In genomic region chr20:45444050-45444449, GRCh38 we compare ENCODE assay signal across 18 cellular contexts. TPM values are rescaled to one million over a fixed set of nuclear protein-coding genes. Genes with fewer than 3 reads are reported as not detected.
DNase-seq lines count a peak whose midpoint lies in the region; TF ChIP-seq lines count a peak whose summit lies in the region.
"Had no signal": no experiment of that assay in that cellular context is flagged by ENCODE, and none has a peak within 500 bp of the region (broad histone marks: within the 10 kb centered on the region; RNA-seq: fewer than 3 reads in every experiment).

No MANE protein-coding gene starts in this region.

- peaks cover 22% of the 10 kb centered on the region for H3K4me1 Mint-ChIP-seq in activated CD4-positive, alpha-beta T cell treated with anti-CD3 and anti-CD28 coated beads, Interleukin-2, amount 10 ng/mL, durations not matched to agents 24 days and 14 days
- H3K4me1 Mint-ChIP-seq in activated T-helper 1 cell treated with anti-CD3 and anti-CD28 coated beads, Interleukin-12 subunit alpha, Interleukin-12 subunit beta, Interleukin-2, Interleukin-4 antibody, amounts not matched to agents 30 ng/mL and 10 ng/mL and 1 ng/mL, durations not matched to agents 14 hours and 24 hours and 36 hours (ENCODE audit: low read depth), result peaks cover 33% of the 10 kb centered on the region
- H3K4me1 Mint-ChIP-seq in mesothelial cell of epicardium, result peaks cover 59% of the 10 kb centered on the region
- H3K4me1 Mint-ChIP-seq: neural progenitor cell had no signal

- intact Hi-C loops in activated CD4-positive, alpha-beta T cell treated with anti-CD3 and anti-CD28 coated beads, Interleukin-2, amount 10 ng/mL, durations not matched to agents 24 days and 14 days (cut with micrococcal nuclease), result no loop called here
- intact Hi-C loops in activated T-helper 1 cell treated with anti-CD3 and anti-CD28 coated beads, Interleukin-12 subunit alpha, Interleukin-12 subunit beta, Interleukin-2, Interleukin-4 antibody, amounts not matched to agents 30 ng/mL and 10 ng/mL and 1 ng/mL, durations not matched to agents 14 hours and 24 hours and 36 hours (cut with micrococcal nuclease), result no loop called here

- H3K27ac Mint-ChIP-seq in activated CD4-positive, alpha-beta T cell treated with anti-CD3 and anti-CD28 coated beads, Interleukin-2, amount 10 ng/mL, durations not matched to agents 24 days and 14 days, result no peak overlapping the region
- no peak overlapping the region for H3K27ac Mint-ChIP-seq in activated T-helper 1 cell treated with anti-CD3 and anti-CD28 coated beads, Interleukin-12 subunit alpha, Interleukin-12 subunit beta, Interleukin-2, Interleukin-4 antibody, amounts not matched to agents 30 ng/mL and 10 ng/mL and 1 ng/mL, durations not matched to agents 14 hours and 24 hours and 36 hours
- peak overlapping the region; percentile 50 for H3K27ac Mint-ChIP-seq in mesothelial cell of epicardium
- H3K27ac Mint-ChIP-seq: endodermal cell, neural progenitor cell had no signal

- DNase-seq in activated CD4-positive, alpha-beta T cell treated with anti-CD3 and anti-CD28 coated beads, Interleukin-2, amount 10 ng/mL, durations not matched to agents 24 days and 14 days, result peak; percentile 77
- DNase-seq in activated CD4-positive, alpha-beta T cell treated with anti-CD3 and anti-CD28 coated beads for 48 hours, result no peak
- peak; percentile 31 for DNase-seq in NCI-H146 treated with DMSO at 0.1 percent for 48 hours (lab: John Stamatoyannopoulos, UW; ENCODE audit: unreplicated experiment)
- peak; percentile 19 for DNase-seq in activated T-helper 1 cell treated with anti-CD3 and anti-CD28 coated beads, Interleukin-12 subunit alpha, Interleukin-12 subunit beta, Interleukin-2, Interleukin-4 antibody, amounts not matched to agents 30 ng/mL and 10 ng/mL and 1 ng/mL, durations not matched to agents 14 hours and 24 hours and 36 hours (ENCODE audit: low spot score)
- DNase-seq in mesothelial cell of epicardium (ENCODE audit: low spot score in 2 of 2, unreplicated experiment in 2 of 2), result no peak
- DNase-seq in occipital lobe (lab: John Stamatoyannopoulos, UW), result no peak
- no peak for DNase-seq in NCI-H1105 treated with DMSO at 0.1 percent for 48 hours (lab: John Stamatoyannopoulos, UW)
- DNase-seq in putamen (ENCODE audit: low spot score), result no peak
- DNase-seq: endodermal cell; NCI-H1048; NCI-H2081 treated with DMSO at 0.1 percent for 48 hours; NCI-H510A treated with DMSO at 0.1 percent for 48 hours; stimulated activated CD4-positive, alpha-beta T cell treated with anti-CD3 and anti-CD28 coated beads, Interleukin-4, amount 100 ng/mL, for 1 hour; SW 1271 had no signal

- TF ChIP-seq CTCF in mesothelial cell of epicardium (IDR thresholded peaks at IDR 0.05; ENCODE audit: unreplicated experiment), result no peak

- H3K36me3 Mint-ChIP-seq in activated CD4-positive, alpha-beta T cell treated with anti-CD3 and anti-CD28 coated beads, Interleukin-2, amount 10 ng/mL, durations not matched to agents 24 days and 14 days (ENCODE audit: low read depth), result no peaks in the 10 kb centered on the region
- H3K36me3 Mint-ChIP-seq in activated T-helper 1 cell treated with anti-CD3 and anti-CD28 coated beads, Interleukin-12 subunit alpha, Interleukin-12 subunit beta, Interleukin-2, Interleukin-4 antibody, amounts not matched to agents 30 ng/mL and 10 ng/mL and 1 ng/mL, durations not matched to agents 14 hours and 24 hours and 36 hours (ENCODE audit: low read depth), result no peaks in the 10 kb centered on the region
- H3K36me3 Mint-ChIP-seq in mesothelial cell of epicardium, result no peaks in the 10 kb centered on the region
- H3K36me3 Mint-ChIP-seq: neural progenitor cell had no signal

- H3K9me3 Mint-ChIP-seq in activated CD4-positive, alpha-beta T cell treated with anti-CD3 and anti-CD28 coated beads, Interleukin-2, amount 10 ng/mL, durations not matched to agents 24 days and 14 days, result no peaks in the 10 kb centered on the region
- no peaks in the 10 kb centered on the region for H3K9me3 Mint-ChIP-seq in activated T-helper 1 cell treated with anti-CD3 and anti-CD28 coated beads, Interleukin-12 subunit alpha, Interleukin-12 subunit beta, Interleukin-2, Interleukin-4 antibody, amounts not matched to agents 30 ng/mL and 10 ng/mL and 1 ng/mL, durations not matched to agents 14 hours and 24 hours and 36 hours
- no peaks in the 10 kb centered on the region for H3K9me3 Mint-ChIP-seq in mesothelial cell of epicardium
- H3K9me3 Mint-ChIP-seq: endodermal cell, neural progenitor cell had no signal

- H3K27me3 Mint-ChIP-seq in activated CD4-positive, alpha-beta T cell treated with anti-CD3 and anti-CD28 coated beads, Interleukin-2, amount 10 ng/mL, durations not matched to agents 24 days and 14 days, result peaks cover 7% of the 10 kb centered on the region
- H3K27me3 Mint-ChIP-seq in activated T-helper 1 cell treated with anti-CD3 and anti-CD28 coated beads, Interleukin-12 subunit alpha, Interleukin-12 subunit beta, Interleukin-2, Interleukin-4 antibody, amounts not matched to agents 30 ng/mL and 10 ng/mL and 1 ng/mL, durations not matched to agents 14 hours and 24 hours and 36 hours (ENCODE audit: insufficient read depth), result peaks cover 13% of the 10 kb centered on the region
- H3K27me3 Mint-ChIP-seq in mesothelial cell of epicardium (ENCODE audit: low read depth), result no peaks in the 10 kb centered on the region

- H3K4me3 Mint-ChIP-seq in activated CD4-positive, alpha-beta T cell treated with anti-CD3 and anti-CD28 coated beads, Interleukin-2, amount 10 ng/mL, durations not matched to agents 24 days and 14 days, result no peak overlapping the region
- H3K4me3 Mint-ChIP-seq in activated T-helper 1 cell treated with anti-CD3 and anti-CD28 coated beads, Interleukin-12 subunit alpha, Interleukin-12 subunit beta, Interleukin-2, Interleukin-4 antibody, amounts not matched to agents 30 ng/mL and 10 ng/mL and 1 ng/mL, durations not matched to agents 14 hours and 24 hours and 36 hours, result no peak overlapping the region
- no peak overlapping the region for H3K4me3 Mint-ChIP-seq in mesothelial cell of epicardium
- H3K4me3 Mint-ChIP-seq: endodermal cell, neural progenitor cell had no signal

RNA-seq across cellular contexts. Expression of gene WFDC2, which starts 25.5 kb away (rescaled TPM):
- total RNA-seq in activated CD4-positive, alpha-beta T cell treated with anti-CD3 and anti-CD28 coated beads, Interleukin-2, amount 10 ng/mL, durations not matched to agents 24 days and 14 days, result not detected in 2 replicates
- total RNA-seq in activated T-helper 1 cell treated with anti-CD3 and anti-CD28 coated beads, Interleukin-12 subunit alpha, Interleukin-12 subunit beta, Interleukin-2, Interleukin-4 antibody, amounts not matched to agents 30 ng/mL and 10 ng/mL and 1 ng/mL, durations not matched to agents 14 hours and 24 hours and 36 hours, result not detected in 2 replicates
- total RNA-seq in mesothelial cell of epicardium, result 57.8 to 61.9 TPM (median 61.3 TPM) in 3 replicates
- total RNA-seq in occipital lobe, result 3.4 TPM
- total RNA-seq: activated CD8-positive, alpha-beta memory T cell treated with anti-CD3 and anti-CD28 coated beads for 36 hours; K562; mononuclear cell had no signal

RNA-seq across cellular contexts. Expression of gene PIGT, which starts 28.1 kb away (rescaled TPM):
- total RNA-seq in activated CD4-positive, alpha-beta T cell treated with anti-CD3 and anti-CD28 coated beads, Interleukin-2, amount 10 ng/mL, durations not matched to agents 24 days and 14 days, result 84.7 and 86.6 TPM in 2 replicates
- total RNA-seq in activated T-helper 1 cell treated with anti-CD3 and anti-CD28 coated beads, Interleukin-12 subunit alpha, Interleukin-12 subunit beta, Interleukin-2, Interleukin-4 antibody, amounts not matched to agents 30 ng/mL and 10 ng/mL and 1 ng/mL, durations not matched to agents 14 hours and 24 hours and 36 hours, result 89.8 and 90.6 TPM in 2 replicates
- total RNA-seq in mesothelial cell of epicardium (63.0 to 71.5 TPM (median 70.8 TPM) in 3 replicates), occipital lobe (12.0 TPM)

RNA-seq across cellular contexts. Expression of gene DBNDD2, which starts 36.0 kb away (rescaled TPM):
- total RNA-seq in activated CD4-positive, alpha-beta T cell treated with anti-CD3 and anti-CD28 coated beads, Interleukin-2, amount 10 ng/mL, durations not matched to agents 24 days and 14 days, result 19.9 and 25.2 TPM in 2 replicates
- 21.7 and 24.6 TPM in 2 replicates for total RNA-seq in activated T-helper 1 cell treated with anti-CD3 and anti-CD28 coated beads, Interleukin-12 subunit alpha, Interleukin-12 subunit beta, Interleukin-2, Interleukin-4 antibody, amounts not matched to agents 30 ng/mL and 10 ng/mL and 1 ng/mL, durations not matched to agents 14 hours and 24 hours and 36 hours
- total RNA-seq in mesothelial cell of epicardium, result 10.5 to 11.4 TPM (median 11.0 TPM) in 3 replicates
- total RNA-seq in occipital lobe, result 5.9 TPM

Comparison
In these comparisons a context has a peak if more than half of its experiments do, and no peak if none do; other contexts are left out.
1. DNase-seq: peak in activated CD4-positive, alpha-beta T cell treated with anti-CD3 and anti-CD28 coated beads, Interleukin-2, amount 10 ng/mL, durations not matched to agents 24 days and 14 days (single experiment), NCI-H146 treated with DMSO at 0.1 percent for 48 hours (single experiment) and activated T-helper 1 cell treated with anti-CD3 and anti-CD28 coated beads, Interleukin-12 subunit alpha, Interleukin-12 subunit beta, Interleukin-2, Interleukin-4 antibody, amounts not matched to agents 30 ng/mL and 10 ng/mL and 1 ng/mL, durations not matched to agents 14 hours and 24 hours and 36 hours (single experiment); none in activated CD4-positive, alpha-beta T cell treated with anti-CD3 and anti-CD28 coated beads for 48 hours (single experiment), mesothelial cell of epicardium (0 of 2), occipital lobe (single experiment), NCI-H1105 treated with DMSO at 0.1 percent for 48 hours (single experiment) and putamen (single experiment).
2. RNA of gene WFDC2, which starts 25.5 kb away (total RNA-seq): 57.8 to 61.9 TPM in mesothelial cell of epicardium; 3.4 TPM in occipital lobe (single experiment), not detected in activated CD4-positive, alpha-beta T cell treated with anti-CD3 and anti-CD28 coated beads, Interleukin-2, amount 10 ng/mL, durations not matched to agents 24 days and 14 days and not detected in activated T-helper 1 cell treated with anti-CD3 and anti-CD28 coated beads, Interleukin-12 subunit alpha, Interleukin-12 subunit beta, Interleukin-2, Interleukin-4 antibody, amounts not matched to agents 30 ng/mL and 10 ng/mL and 1 ng/mL, durations not matched to agents 14 hours and 24 hours and 36 hours; every median in the first group is over 10 times any median in the second.